Comparison of ENCODE assay signal across 9 cellular contexts in the genomic region with DNA sequence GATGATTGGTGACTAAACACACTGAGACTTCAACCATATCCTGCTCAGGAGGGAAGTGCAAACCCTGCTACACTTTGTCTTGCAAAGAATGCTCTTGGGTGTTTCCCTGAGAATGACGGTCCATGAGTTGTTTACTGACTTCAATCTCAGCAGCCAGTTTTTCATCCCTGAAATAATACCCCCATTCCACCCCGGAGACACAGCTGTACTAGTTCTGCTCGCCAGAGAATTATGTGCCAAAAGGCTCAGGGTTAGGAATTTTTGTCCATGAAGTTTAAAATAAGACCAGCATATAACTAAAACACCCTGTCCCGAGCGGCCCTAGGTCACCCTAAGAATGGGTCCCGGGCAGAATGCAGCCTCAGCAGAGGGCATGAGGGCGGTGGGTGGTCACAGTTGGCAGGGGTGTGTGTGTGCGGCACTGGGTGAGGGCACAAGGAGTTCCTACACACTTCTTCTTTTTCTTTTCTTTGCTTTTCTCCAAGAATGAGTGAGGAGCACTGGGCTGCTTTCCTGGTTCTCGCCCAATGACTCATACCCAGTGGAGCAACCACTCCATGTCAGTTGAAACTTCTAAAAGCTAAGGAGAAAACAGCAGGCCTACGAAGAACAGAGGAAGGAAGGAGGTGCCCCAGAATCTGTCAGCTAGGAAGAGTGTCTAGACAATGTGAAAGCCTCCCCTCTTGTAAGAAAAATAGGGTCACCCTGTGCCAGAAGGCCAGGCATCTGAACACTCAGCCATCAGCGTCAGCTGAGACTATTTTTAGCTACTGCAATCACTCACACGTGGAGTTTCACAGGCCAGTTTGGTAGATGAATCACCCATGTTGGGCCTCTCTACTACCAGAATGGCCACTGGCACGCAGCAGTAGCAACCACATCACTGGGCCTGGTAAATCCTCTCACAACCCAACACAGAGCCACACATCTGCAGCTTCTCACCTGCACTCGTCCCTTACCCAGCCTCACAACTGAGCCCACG.
DNase-seq lines count a peak whose midpoint lies in the region; ATAC-seq and TF ChIP-seq lines count a peak whose summit lies in the region.
"Had no signal": no experiment of that assay in that cellular context is flagged by ENCODE, and none has a peak within 500 bp of the region (broad histone marks: within the 10 kb centered on the region; RNA-seq: fewer than 3 reads in every experiment).

No MANE protein-coding gene starts in this region.

- no peaks in the 10 kb centered on the region for H3K27me3 ChIP-seq in ovary
- H3K27me3 ChIP-seq: neutrophil had no signal

- TF ChIP-seq CTCF in epithelial cell of esophagus (IDR thresholded peaks at IDR 0.05; ENCODE audit: insufficient read depth, low read depth, low read length, missing control alignments) (no peak), ovary (IDR thresholded peaks at IDR 0.05) (no peak)

- TF ChIP-seq POLR2A in GM18505 (IDR thresholded peaks at IDR 0.05; ENCODE audit: borderline replicate concordance, extremely low read depth, insufficient read depth, insufficient read length) (no peak), ovary (IDR thresholded peaks at IDR 0.05) (no peak)

- H3K36me3 ChIP-seq in ovary = peaks cover 4% of the 10 kb centered on the region
- H3K36me3 ChIP-seq: neutrophil had no signal

- H3K4me1 ChIP-seq in ovary (ENCODE audit: insufficient read depth) = peaks cover 25% of the 10 kb centered on the region

- no peaks in the 10 kb centered on the region for H3K9me3 ChIP-seq in ovary
- H3K9me3 ChIP-seq: neutrophil had no signal

- TF ChIP-seq EP300 in ovary (IDR thresholded peaks at IDR 0.05) = no peak

- WGBS in ovary, 3 donors = 20 to 24% (median 22%) methylated on average over 15 of the region's 15 CpGs

- H3K27ac ChIP-seq in ovary = peak overlapping the region; percentile 79 to 83
- H3K27ac ChIP-seq: neutrophil had no signal

- H3K4me3 ChIP-seq in epithelial cell of esophagus (ENCODE audit: low read length) (no peak overlapping the region), ovary (no peak overlapping the region)

- DNase-seq in NCI-H460 (ENCODE audit: extremely low read depth, low read depth) (peak; percentile 35), epithelial cell of esophagus (ENCODE audit: low read depth) (peak; percentile 94), ovary (peak; percentile 55 to 80 (median 65))
- DNase-seq in stimulated activated CD4-positive, alpha-beta T cell treated with anti-CD3 and anti-CD28 coated beads, Interleukin-2, amount 100 ng/mL, for 24 hours = no peak
- DNase-seq in activated CD4-positive, alpha-beta T cell treated with anti-CD3 and anti-CD28 coated beads, Interleukin-2, amount 50 U/mL, for 1 hour = no peak
- DNase-seq in activated CD4-positive, alpha-beta T cell treated with anti-CD3 and anti-CD28 coated beads, Interleukin-2, amount 50 U/mL, for 4 hours = no peak

- peak; percentile 95 for ATAC-seq in GM18505 (IDR thresholded peaks at IDR 0.05; ENCODE audit: unreplicated experiment)
- peak; percentile 92 for ATAC-seq in HG02642 (IDR thresholded peaks at IDR 0.05; ENCODE audit: poor library complexity, unreplicated experiment)

- intact Hi-C loops in ovary (cut with DNase I) = loop anchor here in 2 of 4 donors (5.0 kb wide), 2 partner anchors 48 to 153 kb away; no protein-coding TSS in a partner anchor

Comparison
In these comparisons a context has a peak if more than half of its experiments do, and no peak if none do; other contexts are left out.
1. DNase-seq: peak in NCI-H460 (single experiment), epithelial cell of esophagus (single experiment) and ovary (5 of 5); none in stimulated activated CD4-positive, alpha-beta T cell treated with anti-CD3 and anti-CD28 coated beads, Interleukin-2, amount 100 ng/mL, for 24 hours (0 of 2), activated CD4-positive, alpha-beta T cell treated with anti-CD3 and anti-CD28 coated beads, Interleukin-2, amount 50 U/mL, for 1 hour (single experiment) and activated CD4-positive, alpha-beta T cell treated with anti-CD3 and anti-CD28 coated beads, Interleukin-2, amount 50 U/mL, for 4 hours (0 of 2).